Comparison of ENCODE assay signal across 1 cellular context in genomic region chr22:41557401-41558240, GRCh38.
TF ChIP-seq lines count a peak whose summit lies in the region.

No MANE protein-coding gene starts in this region.

TF ChIP-seq in GM23338, 12 proteins besides CTCF, POLR2A, EP300 and RAD21 (continued from another document):
- TF ChIP-seq, protein P1, sequence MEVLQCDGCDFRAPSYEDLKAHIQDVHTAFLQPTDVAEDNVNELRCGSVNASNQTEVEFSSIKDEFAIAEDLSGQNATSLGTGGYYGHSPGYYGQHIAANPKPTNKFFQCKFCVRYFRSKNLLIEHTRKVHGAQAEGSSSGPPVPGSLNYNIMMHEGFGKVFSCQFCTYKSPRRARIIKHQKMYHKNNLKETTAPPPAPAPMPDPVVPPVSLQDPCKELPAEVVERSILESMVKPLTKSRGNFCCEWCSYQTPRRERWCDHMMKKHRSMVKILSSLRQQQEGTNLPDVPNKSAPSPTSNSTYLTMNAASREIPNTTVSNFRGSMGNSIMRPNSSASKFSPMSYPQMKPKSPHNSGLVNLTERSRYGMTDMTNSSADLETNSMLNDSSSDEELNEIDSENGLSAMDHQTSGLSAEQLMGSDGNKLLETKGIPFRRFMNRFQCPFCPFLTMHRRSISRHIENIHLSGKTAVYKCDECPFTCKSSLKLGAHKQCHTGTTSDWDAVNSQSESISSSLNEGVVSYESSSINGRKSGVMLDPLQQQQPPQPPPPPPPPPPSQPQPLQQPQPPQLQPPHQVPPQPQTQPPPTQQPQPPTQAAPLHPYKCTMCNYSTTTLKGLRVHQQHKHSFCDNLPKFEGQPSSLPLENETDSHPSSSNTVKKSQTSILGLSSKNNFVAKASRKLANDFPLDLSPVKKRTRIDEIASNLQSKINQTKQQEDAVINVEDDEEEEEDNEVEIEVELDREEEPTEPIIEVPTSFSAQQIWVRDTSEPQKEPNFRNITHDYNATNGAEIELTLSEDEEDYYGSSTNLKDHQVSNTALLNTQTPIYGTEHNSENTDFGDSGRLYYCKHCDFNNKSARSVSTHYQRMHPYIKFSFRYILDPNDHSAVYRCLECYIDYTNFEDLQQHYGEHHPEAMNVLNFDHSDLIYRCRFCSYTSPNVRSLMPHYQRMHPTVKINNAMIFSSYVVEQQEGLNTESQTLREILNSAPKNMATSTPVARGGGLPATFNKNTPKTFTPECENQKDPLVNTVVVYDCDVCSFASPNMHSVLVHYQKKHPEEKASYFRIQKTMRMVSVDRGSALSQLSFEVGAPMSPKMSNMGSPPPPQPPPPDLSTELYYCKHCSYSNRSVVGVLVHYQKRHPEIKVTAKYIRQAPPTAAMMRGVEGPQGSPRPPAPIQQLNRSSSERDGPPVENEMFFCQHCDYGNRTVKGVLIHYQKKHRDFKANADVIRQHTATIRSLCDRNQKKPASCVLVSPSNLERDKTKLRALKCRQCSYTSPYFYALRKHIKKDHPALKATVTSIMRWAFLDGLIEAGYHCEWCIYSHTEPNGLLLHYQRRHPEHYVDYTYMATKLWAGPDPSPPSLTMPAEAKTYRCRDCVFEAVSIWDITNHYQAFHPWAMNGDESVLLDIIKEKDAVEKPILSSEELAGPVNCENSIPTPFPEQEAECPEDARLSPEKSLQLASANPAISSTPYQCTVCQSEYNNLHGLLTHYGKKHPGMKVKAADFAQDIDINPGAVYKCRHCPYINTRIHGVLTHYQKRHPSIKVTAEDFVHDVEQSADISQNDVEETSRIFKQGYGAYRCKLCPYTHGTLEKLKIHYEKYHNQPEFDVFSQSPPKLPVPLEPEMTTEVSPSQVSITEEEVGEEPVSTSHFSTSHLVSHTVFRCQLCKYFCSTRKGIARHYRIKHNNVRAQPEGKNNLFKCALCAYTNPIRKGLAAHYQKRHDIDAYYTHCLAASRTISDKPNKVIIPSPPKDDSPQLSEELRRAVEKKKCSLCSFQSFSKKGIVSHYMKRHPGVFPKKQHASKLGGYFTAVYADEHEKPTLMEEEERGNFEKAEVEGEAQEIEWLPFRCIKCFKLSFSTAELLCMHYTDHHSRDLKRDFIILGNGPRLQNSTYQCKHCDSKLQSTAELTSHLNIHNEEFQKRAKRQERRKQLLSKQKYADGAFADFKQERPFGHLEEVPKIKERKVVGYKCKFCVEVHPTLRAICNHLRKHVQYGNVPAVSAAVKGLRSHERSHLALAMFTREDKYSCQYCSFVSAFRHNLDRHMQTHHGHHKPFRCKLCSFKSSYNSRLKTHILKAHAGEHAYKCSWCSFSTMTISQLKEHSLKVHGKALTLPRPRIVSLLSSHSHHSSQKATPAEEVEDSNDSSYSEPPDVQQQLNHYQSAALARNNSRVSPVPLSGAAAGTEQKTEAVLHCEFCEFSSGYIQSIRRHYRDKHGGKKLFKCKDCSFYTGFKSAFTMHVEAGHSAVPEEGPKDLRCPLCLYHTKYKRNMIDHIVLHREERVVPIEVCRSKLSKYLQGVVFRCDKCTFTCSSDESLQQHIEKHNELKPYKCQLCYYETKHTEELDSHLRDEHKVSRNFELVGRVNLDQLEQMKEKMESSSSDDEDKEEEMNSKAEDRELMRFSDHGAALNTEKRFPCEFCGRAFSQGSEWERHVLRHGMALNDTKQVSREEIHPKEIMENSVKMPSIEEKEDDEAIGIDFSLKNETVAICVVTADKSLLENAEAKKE (CRISPR knock-in tag; IDR thresholded peaks at IDR 0.05), result no peak
- no peak for TF ChIP-seq NANOG (IDR thresholded peaks at IDR 0.05; ENCODE audit: borderline replicate concordance)
- no peak for TF ChIP-seq JUNB (IDR thresholded peaks at IDR 0.05; ENCODE audit: unreplicated experiment)
